ENCODE assay signal across 14 cellular contexts in the genomic region with DNA sequence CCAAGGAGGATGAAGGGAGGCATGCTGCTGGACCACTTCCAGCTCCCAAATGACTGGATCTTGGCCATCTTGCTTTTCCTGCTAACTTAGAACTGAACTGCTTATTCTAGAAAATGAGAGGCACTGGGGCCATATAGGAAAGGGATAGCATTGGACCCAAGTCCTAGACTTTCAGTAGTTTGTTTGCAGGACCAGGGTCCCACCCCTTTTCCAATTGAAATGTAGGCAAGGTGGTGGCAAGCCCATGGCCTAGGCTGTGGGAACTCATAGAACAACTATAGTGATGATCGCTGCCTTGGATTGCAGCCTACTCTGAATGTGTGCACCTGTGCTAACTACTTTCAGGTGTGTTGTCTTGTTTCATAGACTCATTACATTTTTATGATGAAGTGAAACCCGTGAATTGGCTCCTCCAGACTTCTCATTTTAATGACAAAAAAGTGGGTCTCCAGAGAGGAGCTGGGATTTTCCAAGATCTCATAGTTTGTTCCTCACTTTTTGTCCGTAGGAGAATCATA. TPM values are rescaled to one million over a fixed set of nuclear protein-coding genes. Genes with fewer than 3 reads are reported as not detected.
A peak's percentile ranks its signal among the peaks of the same experiment; 100 is the strongest.
DNase-seq lines count a peak whose midpoint lies in the region; TF ChIP-seq lines count a peak whose summit lies in the region.
"Had no signal": no experiment of that assay in that cellular context is flagged by ENCODE, and none has a peak within 500 bp of the region (broad histone marks: within the 10 kb centered on the region; RNA-seq: fewer than 3 reads in every experiment).

No MANE protein-coding gene starts in this region.

- TF ChIP-seq CTCF in OCI-LY1 (IDR thresholded peaks at IDR 0.05; ENCODE audit: low read length) (no peak), coronary artery (IDR thresholded peaks at IDR 0.05) (no peak), spleen (IDR thresholded peaks at IDR 0.05 in 8 of 11, conservative IDR thresholded peaks at IDR 0.05 in 3 of 11) (no peak), GM20000 (IDR thresholded peaks at IDR 0.05; ENCODE audit: extremely low read depth, missing control alignments) (no peak)

- H2AFZ ChIP-seq in OCI-LY1 (ENCODE audit: low read length), result no peak overlapping the region

- H3K9ac ChIP-seq in OCI-LY1 (ENCODE audit: low read length), result no peak overlapping the region

- H3K27ac Mint-ChIP-seq in activated T-cell treated with anti-CD3 and anti-CD28 coated beads, Interleukin-2, amount 50 U/mL, for 24 hours, result peak overlapping the region; percentile 97

- no peaks in the 10 kb centered on the region for H4K20me1 ChIP-seq in OCI-LY1 (ENCODE audit: insufficient read depth, low read length)

- H3K9me3 ChIP-seq in OCI-LY1 (ENCODE audit: low read length) (no peaks in the 10 kb centered on the region), spleen (no peaks in the 10 kb centered on the region)
- H3K9me3 ChIP-seq: esophagus muscularis mucosa had no signal

- TF ChIP-seq POLR2A in spleen (IDR thresholded peaks at IDR 0.05), result no peak

- 73 to 93% (median 80%) methylated on average over 3 of the region's 3 CpGs for WGBS in spleen, 5 donors

- H3F3A ChIP-seq in OCI-LY1 (ENCODE audit: insufficient read depth, low read length), result no peaks in the 10 kb centered on the region

- intact Hi-C loops in spleen (cut with DNase I; ENCODE audit: low total_unique reads), result no loop called here

- no peaks in the 10 kb centered on the region for H3K9me2 ChIP-seq in OCI-LY1 (ENCODE audit: low read depth, low read length)

- H3K4me1 ChIP-seq in OCI-LY1 (ENCODE audit: insufficient read depth, low read length, severe bottlenecking) (peaks cover 54% of the 10 kb centered on the region), spleen (peaks cover 79 to 100% (median 97%) of the 10 kb centered on the region in 6 donors)

- H3K4me1 Mint-ChIP-seq in activated T-cell treated with anti-CD3 and anti-CD28 coated beads, Interleukin-2, amount 50 U/mL, for 24 hours (ENCODE audit: low read depth), result peaks cover 98% of the 10 kb centered on the region

- H3K9me3 Mint-ChIP-seq in activated T-cell treated with anti-CD3 and anti-CD28 coated beads, Interleukin-2, amount 50 U/mL, for 24 hours, result no peaks in the 10 kb centered on the region

- H3K4me3 ChIP-seq in OCI-LY1 (ENCODE audit: low read depth, low read length, poor library complexity, severe bottlenecking) (no peak overlapping the region), coronary artery (no peak overlapping the region), spleen (no peak overlapping the region)
- H3K4me3 ChIP-seq: esophagus muscularis mucosa had no signal

- H3K36me3 ChIP-seq in OCI-LY1 (ENCODE audit: insufficient read depth, low read length) (peaks cover 74% of the 10 kb centered on the region), spleen (peaks cover 0 to 89% (median 54%) of the 10 kb centered on the region in 6 donors)

- H3K79me2 ChIP-seq in OCI-LY1 (ENCODE audit: insufficient read depth, low read length), result no peaks in the 10 kb centered on the region

- peaks cover 93% of the 10 kb centered on the region for H3K36me3 Mint-ChIP-seq in activated T-cell treated with anti-CD3 and anti-CD28 coated beads, Interleukin-2, amount 50 U/mL, for 24 hours (ENCODE audit: low read depth)

- H3K27me3 Mint-ChIP-seq in activated T-cell treated with anti-CD3 and anti-CD28 coated beads, Interleukin-2, amount 50 U/mL, for 24 hours, result no peaks in the 10 kb centered on the region

- peak overlapping the region; percentile 51; the same call in 1 of the 2 replicates for H3K4me2 ChIP-seq in OCI-LY1 (ENCODE audit: low read length)

- no peak for DNase-seq in activated T-cell treated with anti-CD3 and anti-CD28 coated beads, Interleukin-2, amount 50 U/mL, for 24 hours
- DNase-seq in activated T-cell treated with anti-CD3 and anti-CD28 coated beads for 4 hours, result no peak
- no peak for DNase-seq in coronary artery (ENCODE audit: low spot score)
- no peak for DNase-seq in spleen
- no peak for DNase-seq in COLO829 (ENCODE audit: low spot score)
- no peak for DNase-seq in GM20000 (ENCODE audit: low spot score)
- DNase-seq in UCSD-AML1 (lab: John Stamatoyannopoulos, UW; ENCODE audit: unreplicated experiment), result no peak
- DNase-seq: activated T-cell treated with anti-CD3 and anti-CD28 coated beads, Interleukin-2, amount 50 U/mL, for 48 hours; caudate nucleus; GDM1; Kasumi-1; OCI-M1 had no signal

- H3K4me3 Mint-ChIP-seq in activated T-cell treated with anti-CD3 and anti-CD28 coated beads, Interleukin-2, amount 50 U/mL, for 24 hours, result peak overlapping the region; percentile 38

- H3K27me3 ChIP-seq in OCI-LY1 (ENCODE audit: insufficient read depth, low read length) (no peaks in the 10 kb centered on the region), spleen (replicated peaks in 1 of 7) (no peaks in the 10 kb centered on the region)
- H3K27me3 ChIP-seq: esophagus muscularis mucosa had no signal

- H3K27ac ChIP-seq in OCI-LY1 (ENCODE audit: low read depth, low read length, poor library complexity, severe bottlenecking) (peak overlapping the region; percentile 88), coronary artery (peak overlapping the region; percentile 16 to 60), spleen (peak overlapping the region; percentile 65 to 100 (median 90))

RNA-seq across cellular contexts. Expression of gene TGFBR2, which starts 50.3 kb away (rescaled TPM):
- 100 to 1,000 TPM; 163 to 322 (median 277) TPM for total RNA-seq in spleen
- polyA plus RNA-seq in spleen, result 10 to 100 TPM; 18.2 to 45.6 (median 33.7) TPM

Comparison
In these comparisons a context has a peak if more than half of its experiments do, and no peak if none do; other contexts are left out.
1. H3K27ac ChIP-seq: peak in every context shown above with its lines; median percentile 90 in spleen; 88 in OCI-LY1; 38 in coronary artery.